ENCODE assay signal across 8 cellular contexts in the genomic region with DNA sequence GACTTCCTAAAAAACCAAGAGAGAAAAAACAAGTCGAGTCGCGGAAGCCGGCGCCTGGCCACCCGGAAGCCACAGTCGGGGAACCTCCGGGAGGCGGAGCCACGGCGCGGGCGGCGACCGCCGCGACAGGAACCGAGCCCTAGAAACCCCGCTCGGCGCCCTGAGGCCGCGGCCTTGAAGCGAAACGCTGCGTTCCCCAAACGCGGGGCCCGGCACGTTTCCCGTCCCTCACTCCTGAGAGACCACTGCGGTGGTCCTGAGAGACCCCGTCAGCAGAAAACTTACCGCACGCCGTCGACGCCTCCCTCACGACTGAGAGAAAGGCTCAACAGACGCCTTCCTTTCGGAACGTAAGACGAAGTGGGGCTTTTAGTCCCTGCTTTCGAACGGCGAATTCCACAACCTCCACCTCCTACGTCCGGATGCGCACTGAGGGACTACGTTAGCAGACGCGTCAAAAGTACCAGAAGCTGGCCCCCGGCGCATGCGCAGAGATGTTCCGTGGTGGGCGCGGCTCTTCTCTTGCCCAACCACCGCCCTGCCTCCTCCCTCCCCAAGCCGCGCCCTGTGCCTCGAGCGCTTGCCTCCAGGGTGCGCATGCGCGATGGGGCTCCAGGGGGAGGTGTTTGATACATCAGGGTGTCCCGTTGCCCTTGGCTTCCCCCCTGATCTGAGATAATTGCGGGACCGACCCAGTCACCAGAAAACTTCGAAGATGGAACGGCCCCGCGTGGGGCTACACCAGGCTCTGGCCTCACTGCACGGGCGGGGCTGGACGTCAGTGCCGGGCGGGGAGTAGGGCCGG. TPM values are rescaled to one million over a fixed set of nuclear protein-coding genes. Genes with fewer than 3 reads are reported as not detected.
DNase-seq lines count a peak whose midpoint lies in the region; ATAC-seq, FAIRE-seq and TF ChIP-seq lines count a peak whose summit lies in the region.

A gene with protein sequence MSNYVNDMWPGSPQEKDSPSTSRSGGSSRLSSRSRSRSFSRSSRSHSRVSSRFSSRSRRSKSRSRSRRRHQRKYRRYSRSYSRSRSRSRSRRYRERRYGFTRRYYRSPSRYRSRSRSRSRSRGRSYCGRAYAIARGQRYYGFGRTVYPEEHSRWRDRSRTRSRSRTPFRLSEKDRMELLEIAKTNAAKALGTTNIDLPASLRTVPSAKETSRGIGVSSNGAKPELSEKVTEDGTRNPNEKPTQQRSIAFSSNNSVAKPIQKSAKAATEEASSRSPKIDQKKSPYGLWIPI (minus strand): TSS at position 431 of the 805 bp plus-strand sequence. CDS start 491 bp downstream, outside the sequence.

- H3K4me3 ChIP-seq in upper lobe of right lung: peak within 1 kb of the TSS; percentile 93

- H3K9me3 ChIP-seq in upper lobe of right lung: no peaks in the 10 kb centered on the region

- H3K27me3 ChIP-seq in upper lobe of right lung: no peaks in the 10 kb centered on the region

- DNase-seq in GM12891 (ENCODE audit: insufficient read length, low spot score) (peak; percentile 100), NCI-H146 (lab: John Stamatoyannopoulos, UW) (peak; percentile 98), T-helper 1 cell (peak; percentile 99 to 100 (median 100)), amniotic epithelial cell (ENCODE audit: low read depth) (peak; percentile 92), left cardiac atrium (peak; percentile 100), posterior vena cava (ENCODE audit: low spot score) (peak; percentile 100), upper lobe of right lung (peak; percentile 100)

- peaks cover 28% of the 10 kb centered on the region for H3K4me1 ChIP-seq in upper lobe of right lung

- peak; percentile 100 for TF ChIP-seq POLR2A in GM12891 (IDR thresholded peaks at IDR 0.05; ENCODE audit: low read depth, low read length)

- peaks cover 45% of the 10 kb centered on the region for H3K36me3 ChIP-seq in upper lobe of right lung

- intact Hi-C loops in left cardiac atrium (cut with DNase I) (no loop called here), posterior vena cava (cut with DNase I) (no loop called here), upper lobe of right lung (cut with DNase I) (no loop called here)

- ATAC-seq in HG02840 (IDR thresholded peaks at IDR 0.05; ENCODE audit: low FRiP score, unreplicated experiment) (peak; percentile 92), left cardiac atrium (peak; percentile 92 to 96), upper lobe of right lung (peak; percentile 96)

- peak within 1 kb of the TSS; percentile 99 for H3K27ac ChIP-seq in upper lobe of right lung

- peak; percentile 14 for TF ChIP-seq CTCF in upper lobe of right lung (IDR thresholded peaks at IDR 0.05)

- peak; percentile 97 for FAIRE-seq in GM12891 (lab: Jason Lieb, UNC)

TF ChIP-seq in GM12891, 5 proteins besides CTCF, POLR2A, EP300 and RAD21:
- TF ChIP-seq POLR2AphosphoS5 (IDR thresholded peaks at IDR 0.05; ENCODE audit: low read depth, low read length): peak; percentile 100
- peak; percentile 50 for TF ChIP-seq SPI1 (IDR thresholded peaks at IDR 0.05; ENCODE audit: low read depth, low read length)
- no peak for TF ChIP-seq PAX5 (IDR thresholded peaks at IDR 0.05; ENCODE audit: insufficient read depth, low read length, severe bottlenecking)
- TF ChIP-seq POU2F2 (IDR thresholded peaks at IDR 0.05; ENCODE audit: low read depth, low read length): peak; percentile 98
- TF ChIP-seq TAF1 (IDR thresholded peaks at IDR 0.05; ENCODE audit: low read depth, low read length): peak; percentile 99

RNA-seq across cellular contexts. Expression of the gene that starts here (rescaled TPM):
- 125 TPM for polyA plus RNA-seq in GM12891 (2012; ENCODE audit: low read depth, missing spikeins)
- total RNA-seq in left cardiac atrium (10 to 100 TPM; 40.3 to 57.4 TPM), posterior vena cava (10 to 100 TPM; 67.5 to 90.0 TPM), upper lobe of right lung (155 TPM)

Comparison
In these comparisons a context has a peak if more than half of its experiments do, and no peak if none do; other contexts are left out.
1. Peak in every context shown above with its lines: DNase-seq, ATAC-seq, H3K4me3 ChIP-seq and H3K27ac ChIP-seq.